Comparison of ENCODE assay signal across 23 cellular contexts in genomic region chr12:95497031-95497430, GRCh38. TPM values are rescaled to one million over a fixed set of nuclear protein-coding genes. Genes with fewer than 3 reads are reported as not detected.
A peak's percentile ranks its signal among the peaks of the same experiment; 100 is the strongest.
DNase-seq lines count a peak whose midpoint lies in the region; ATAC-seq, FAIRE-seq and TF ChIP-seq lines count a peak whose summit lies in the region.
"Had no signal": no experiment of that assay in that cellular context is flagged by ENCODE, and none has a peak within 500 bp of the region (broad histone marks: within the 10 kb centered on the region; RNA-seq: fewer than 3 reads in every experiment).

No MANE protein-coding gene starts in this region.

- H3K79me2 ChIP-seq in PC-3 (ENCODE audit: low read length) = peaks cover 16% of the 10 kb centered on the region; the same call in 1 of the 2 replicates

- H3K36me3 ChIP-seq in PC-3 (ENCODE audit: low read depth, low read length) (peaks cover 66% of the 10 kb centered on the region), left lung (peaks cover 0 to 73% of the 10 kb centered on the region in 2 donors)

- H3K9me2 ChIP-seq in PC-3 (replicated peaks; ENCODE audit: low read length) = no peaks in the 10 kb centered on the region

- CTCF ChIA-PET in PC-3 (lab: Charles Lee) = no interaction called here

- H3K9ac ChIP-seq in PC-3 (ENCODE audit: low read length) = no peak overlapping the region

- H3K4me3 ChIP-seq in LNCaP clone FGC (ENCODE audit: low read depth, low read length) (no peak overlapping the region), PC-3 (ENCODE audit: low read length) (no peak overlapping the region), left lung (no peak overlapping the region)
- H3K4me3 ChIP-seq: PC-9, SJSA1 had no signal

- peak; percentile 46 for DNase-seq in DMS153 (lab: John Stamatoyannopoulos, UW)
- DNase-seq in LNCaP clone FGC (ENCODE audit: low read depth) = peak; percentile 64
- DNase-seq in PC-3 = no peak
- DNase-seq in left lung = no peak
- DNase-seq in RCC 7860 (ENCODE audit: low spot score) = no peak
- no peak for DNase-seq in cerebellar cortex (ENCODE audit: low spot score)
- DNase-seq: BE2C; DND-41; NCI-H1092 treated with DMSO at 0.1 percent for 48 hours; NCI-H1436; NCI-H187; NCI-H2227 treated with DMSO at 0.1 percent for 48 hours; NCI-H524; NCI-H82; NK-92 treated with Interleukin-12 subunit alpha and Interleukin-12 subunit beta, amount 100 ng/mL, for 24 hours; PC-9; Right ventricle myocardium superior; RPMI8226 had no signal

- H3K4me2 ChIP-seq in PC-3 (ENCODE audit: low read length) = no peak overlapping the region
- H3K4me2 ChIP-seq: PC-9 had no signal

- no peaks in the 10 kb centered on the region for H4K20me1 ChIP-seq in PC-3 (ENCODE audit: low read length)

- POLR2A ChIA-PET in PC-3 (lab: Charles Lee; ENCODE audit: unreplicated experiment) = no interaction called here

- no TSS peak for BruUV-seq in PC-3 (replicated peaks; lab: Mats Ljungman, UMichigan)

- TF ChIP-seq CTCF in C4-2B (conservative IDR thresholded peaks at IDR 0.05) (no peak), LNCaP clone FGC (IDR thresholded peaks at IDR 0.05; ENCODE audit: control insufficient read depth, extremely low read depth, insufficient read depth) (no peak), PC-3 (conservative IDR thresholded peaks at IDR 0.05; ENCODE audit: low read depth, low read length) (no peak), left lung (IDR thresholded peaks at IDR 0.05) (no peak)

- no peak overlapping the region for H2AFZ ChIP-seq in PC-3 (ENCODE audit: low read length)
- H2AFZ ChIP-seq: PC-9 had no signal

- H3F3A ChIP-seq in PC-3 (ENCODE audit: low read length, unreplicated experiment) = no peaks in the 10 kb centered on the region

- H3K9me3 ChIP-seq in PC-3 (ENCODE audit: low read length) = no peaks in the 10 kb centered on the region
- H3K9me3 ChIP-seq in left lung = no peaks in the 10 kb centered on the region
- H3K9me3 ChIP-seq: BE2C, SJSA1 had no signal

- H3K27ac ChIP-seq in C4-2B (peak overlapping the region; percentile 53), PC-3 (ENCODE audit: low read length) (no peak overlapping the region), left lung (no peak overlapping the region)
- H3K27ac ChIP-seq: PC-9, SJSA1 had no signal

- H3K27me3 ChIP-seq in PC-3 (ENCODE audit: low read length) = no peaks in the 10 kb centered on the region
- no peaks in the 10 kb centered on the region for H3K27me3 ChIP-seq in left lung
- H3K27me3 ChIP-seq: BE2C, SJSA1 had no signal

- peak; percentile 82 for ATAC-seq in PC-3
- no peak for ATAC-seq in left lung

- intact Hi-C loops in PC-3 (cut with micrococcal nuclease) = no loop called here
- intact Hi-C loops in left lung (cut with DNase I) = no loop called here

- H3K4me1 ChIP-seq in PC-3 (ENCODE audit: insufficient read depth, low read length) = no peaks in the 10 kb centered on the region
- no peaks in the 10 kb centered on the region for H3K4me1 ChIP-seq in left lung
- H3K4me1 ChIP-seq: BE2C, SJSA1 had no signal

- FAIRE-seq in RCC 7860 (lab: Jason Lieb, UNC) = no peak
- FAIRE-seq: D721Med, H54 had no signal

RNA-seq across cellular contexts. Expression of gene METAP2, which starts 23.1 kb away (rescaled TPM):
- 79.2 and 85.5 TPM in 2 replicates for total RNA-seq in PC-3 (2014; rRNA removed)
- 10 to 100 TPM; 56.3 to 57.5 TPM for total RNA-seq in left lung

RNA-seq across cellular contexts. Expression of gene USP44, which starts 54.2 kb away (rescaled TPM):
- total RNA-seq in PC-3 (2014; rRNA removed) (not detected in 2 replicates), left lung (10 to 100 TPM; 11.3 to 13.4 TPM)
- total RNA-seq: HT-29 had no signal

Comparison
In these comparisons a context has a peak if more than half of its experiments do, and no peak if none do; other contexts are left out.
1. DNase-seq: peak in DMS153 (single experiment) and LNCaP clone FGC (single experiment); none in PC-3 (single experiment), left lung (0 of 2), RCC 7860 (single experiment) and cerebellar cortex (single experiment).
2. RNA of gene USP44, which starts 54.2 kb away (total RNA-seq): 11.3 to 13.4 TPM in left lung; not detected in PC-3; every median in the first group is over 10 times any median in the second.